In the genomic region with DNA sequence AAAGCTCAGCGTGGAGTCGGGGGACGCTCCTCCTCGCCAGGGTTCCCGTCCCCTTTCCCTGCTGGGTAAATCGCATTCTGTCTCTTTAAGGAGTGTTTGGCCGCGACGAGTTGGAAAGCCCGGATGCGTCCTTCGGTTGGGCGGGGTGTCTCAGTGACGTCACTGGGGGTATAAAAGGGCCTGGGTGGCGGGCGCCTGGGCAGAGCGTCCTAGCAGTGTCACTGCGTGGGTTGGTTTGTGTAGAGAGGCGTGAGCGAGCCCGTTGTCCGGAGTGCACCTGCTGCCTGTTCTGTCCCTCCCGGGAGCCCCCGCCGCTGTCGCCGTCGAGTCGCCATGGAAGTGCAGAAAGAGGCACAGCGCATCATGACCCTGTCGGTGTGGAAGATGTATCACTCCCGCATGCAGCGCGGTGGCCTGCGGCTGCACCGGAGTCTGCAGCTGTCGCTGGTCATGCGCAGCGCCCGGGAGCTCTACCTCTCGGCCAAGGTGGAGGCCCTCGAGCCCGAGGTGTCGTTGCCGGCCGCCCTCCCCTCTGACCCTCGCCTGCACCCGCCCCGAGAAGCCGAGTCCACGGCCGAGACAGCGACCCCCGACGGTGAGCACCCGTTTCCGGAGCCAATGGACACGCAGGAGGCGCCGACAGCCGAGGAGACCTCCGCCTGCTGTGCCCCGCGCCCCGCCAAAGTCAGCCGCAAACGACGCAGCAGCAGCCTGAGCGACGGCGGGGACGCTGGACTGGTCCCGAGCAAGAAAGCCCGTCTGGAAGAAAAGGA, we compare ENCODE assay signal across 8 cellular contexts. TPM values are rescaled to one million over a fixed set of nuclear protein-coding genes. Genes with fewer than 3 reads are reported as not detected.
DNase-seq lines count a peak whose midpoint lies in the region; ATAC-seq, FAIRE-seq and TF ChIP-seq lines count a peak whose summit lies in the region.

No MANE protein-coding gene starts in this region.

- peaks cover 8% of the 10 kb centered on the region for H3K79me1 ChIP-seq in H1 (ENCODE audit: low read depth, low read length)
- H3K79me1 ChIP-seq in mesendoderm (ENCODE audit: low read length): peaks cover 2% of the 10 kb centered on the region

- CTCF ChIA-PET in H1 (lab: Charles Lee; ENCODE audit: partially characterized antibody): interaction anchor here (0.6 to 2.0 kb wide), 8 partner anchors 11 to 137 kb away, joined by 3 to 9 read pairs (median 6); no protein-coding TSS in a partner anchor

- H3K4ac ChIP-seq in H1 (replicated peaks; ENCODE audit: insufficient read length, low read depth, low read length): peak overlapping the region; percentile 85
- H3K4ac ChIP-seq in mesendoderm (ENCODE audit: low read depth, low read length): peak overlapping the region; percentile 90

- no peak overlapping the region for H2AFZ ChIP-seq in H1 (ENCODE audit: low read length)

- no peak; a peak in 1 of 4 replicates for TF ChIP-seq RAD21 in H1 (IDR thresholded peaks at IDR 0.05 in 1 of 2, conservative IDR thresholded peaks at IDR 0.05 in 1 of 2; ENCODE audit: low read depth in 2 of 2, low read length in 2 of 2)

- H4K5ac ChIP-seq in H1 (ENCODE audit: insufficient read length, low read depth, low read length): peak overlapping the region; percentile 69
- no peak overlapping the region for H4K5ac ChIP-seq in mesendoderm (ENCODE audit: low read length)

- POLR2A ChIA-PET in H1 (lab: Charles Lee; ENCODE audit: partially characterized antibody): interaction anchor here (0.7 to 9.6 kb wide), 67 partner anchors 11 to 854 kb away, joined by 3 to 530 read pairs (median 4); a partner anchor contains a TSS

- no peak; a peak in 1 of 3 replicates for TF ChIP-seq EP300 in H1 (IDR thresholded peaks at IDR 0.05; ENCODE audit: borderline replicate concordance in 1 of 2, low read depth in 2 of 2, low read length in 2 of 2)

- no peak for FAIRE-seq in H1 (lab: Jason Lieb, UNC)

- peaks cover 7 to 11% of the 10 kb centered on the region in 2 experiments for H4K20me1 ChIP-seq in H1 (replicated peaks in 1 of 2; ENCODE audit: control insufficient read depth in 1 of 2, insufficient read depth in 2 of 2, low read length in 2 of 2)

- H3K18ac ChIP-seq in H1 (ENCODE audit: extremely low read depth, low read length) (peak overlapping the region; percentile 95), mesendoderm (ENCODE audit: low read length) (peak overlapping the region; percentile 96)

- peaks cover 17 to 46% of the 10 kb centered on the region in 2 experiments for H3K79me2 ChIP-seq in H1 (ENCODE audit: control insufficient read depth in 1 of 2, insufficient read depth in 2 of 2, low read length in 2 of 2)
- peaks cover 27% of the 10 kb centered on the region for H3K79me2 ChIP-seq in mesendoderm (ENCODE audit: control insufficient read depth, insufficient read depth, low read length)

- peak overlapping the region; percentile 99 for H2BK5ac ChIP-seq in H1 (ENCODE audit: low read depth, low read length)
- H2BK5ac ChIP-seq in mesendoderm (ENCODE audit: low read length): peak overlapping the region; percentile 60

- peak overlapping the region; percentile 90 for H4K91ac ChIP-seq in H1 (replicated peaks; ENCODE audit: insufficient read length, low read length)

- H4K8ac ChIP-seq in H1 (ENCODE audit: extremely low read depth, insufficient read depth, low read length) (peak overlapping the region; percentile 95), mesendoderm (ENCODE audit: low read depth, low read length) (no peak overlapping the region)

- H3K9ac ChIP-seq in NT2/D1 (ENCODE audit: insufficient read length, low read depth) (peak overlapping the region; percentile 100), H1 (replicated peaks in 1 of 4; ENCODE audit: extremely low read depth in 1 of 4, low read depth in 3 of 4, low read length in 3 of 4) (peak overlapping the region; percentile 92 to 99 (median 96)), mesendoderm (ENCODE audit: low read length) (peak overlapping the region; percentile 99)

- WGBS in H1 (ENCODE audit: extremely low coverage in 1 of 2, insufficient coverage in 1 of 2, insufficient read length in 1 of 2, insufficient replicate concordance in 2 of 2, low coverage in 1 of 2, low lambda C conversion rate in 2 of 2, missing lambda C conversion rate in 1 of 2), 2 experiments: 2% methylated on average over 53 of the region's 74 CpGs; no CpG with 5 or more reads in 1 of the 2 experiments
- WGBS in mesendoderm (ENCODE audit: extremely low coverage, insufficient coverage, low lambda C conversion rate): no CpG with 5 or more reads among the region's 74 CpGs

- H2BK12ac ChIP-seq in H1 (ENCODE audit: low read depth, low read length): peak overlapping the region; percentile 94; the same call in 1 of the 2 replicates

- no peaks in the 10 kb centered on the region for H3K27me3 ChIP-seq in NT2/D1 (ENCODE audit: insufficient read depth, insufficient read length)
- H3K27me3 ChIP-seq in H1 (replicated peaks in 1 of 4; ENCODE audit: control insufficient read depth in 3 of 4, extremely low read depth in 1 of 4, insufficient read depth in 3 of 4, low read length in 3 of 4): no peaks in the 10 kb centered on the region; a peak in 2 of 7 replicates
- H3K27me3 ChIP-seq in mesendoderm (ENCODE audit: insufficient read depth, low read length, poor library complexity): no peaks in the 10 kb centered on the region

- peak overlapping the region; percentile 90 for H3K56ac ChIP-seq in H1 (replicated peaks; ENCODE audit: insufficient read length, low read depth, low read length)
- H3K56ac ChIP-seq in mesendoderm (ENCODE audit: low read length): peak overlapping the region; percentile 99

- H3K4me3 ChIP-seq in NT2/D1 (ENCODE audit: insufficient read length, low read depth) (peak overlapping the region; percentile 98), H1 (ENCODE audit: extremely low read depth in 1 of 4, insufficient read depth in 2 of 4, low read depth in 3 of 4, low read length in 4 of 4) (peak overlapping the region; percentile 90 to 99 (median 92)), mesendoderm (ENCODE audit: low read length) (peak overlapping the region; percentile 74)

- H3K23ac ChIP-seq in H1 (ENCODE audit: insufficient read length) (no peak overlapping the region), mesendoderm (ENCODE audit: low read length) (peak overlapping the region; percentile 98)

- no peak overlapping the region for H2AK5ac ChIP-seq in H1 (ENCODE audit: low read depth, low read length)
- H2AK5ac ChIP-seq in mesendoderm (ENCODE audit: low read length): no peak overlapping the region

- H3K9me3 ChIP-seq in NT2/D1 (ENCODE audit: insufficient read depth, low read length) (no peaks in the 10 kb centered on the region), H1 (ENCODE audit: insufficient read depth in 2 of 2, low read depth in 1 of 2, low read length in 1 of 2) (no peaks in the 10 kb centered on the region)

- H3K27ac ChIP-seq in H1 (ENCODE audit: low read depth, low read length): peak overlapping the region; percentile 97
- H3K27ac ChIP-seq in mesendoderm (ENCODE audit: low read depth, low read length): peak overlapping the region; percentile 98

- H3K4me1 ChIP-seq in NT2/D1 (ENCODE audit: insufficient read depth, insufficient read length): peaks cover 5% of the 10 kb centered on the region
- H3K4me1 ChIP-seq in H1 (replicated peaks in 1 of 4; ENCODE audit: control insufficient read depth in 3 of 4, insufficient read depth in 4 of 4, low read length in 3 of 4): peaks cover 0 to 10% (median 7%) of the 10 kb centered on the region in 4 experiments
- no peaks in the 10 kb centered on the region for H3K4me1 ChIP-seq in mesendoderm (ENCODE audit: control insufficient read depth, low read depth, low read length)

- no peak overlapping the region for H2BK20ac ChIP-seq in H1 (ENCODE audit: low read length)

- peak; percentile 27 for ATAC-seq in GM19324 (IDR thresholded peaks at IDR 0.05; ENCODE audit: low FRiP score, unreplicated experiment)

- peak overlapping the region; percentile 77 to 82 for H3K4me2 ChIP-seq in H1 (ENCODE audit: insufficient read depth in 1 of 2, low read depth in 2 of 2, low read length in 2 of 2)
- H3K4me2 ChIP-seq in mesendoderm (ENCODE audit: low read length): peak overlapping the region; percentile 89

- H3K36me3 ChIP-seq in NT2/D1 (ENCODE audit: insufficient read depth, insufficient read length, low read length) (peaks cover 16% of the 10 kb centered on the region), H1 (ENCODE audit: control insufficient read depth in 2 of 4, insufficient read depth in 4 of 4, low read length in 3 of 4) (peaks cover 0 to 7% (median 2%) of the 10 kb centered on the region in 4 experiments; a peak in 2 of 8 replicates), mesendoderm (ENCODE audit: control insufficient read depth, insufficient read depth, low read length) (no peaks in the 10 kb centered on the region)

- H3K14ac ChIP-seq in H1 (ENCODE audit: insufficient read length): no peak overlapping the region

- peaks cover 24% of the 10 kb centered on the region for H3K23me2 ChIP-seq in H1 (ENCODE audit: low read depth, low read length)

- H2BK120ac ChIP-seq in H1 (replicated peaks; ENCODE audit: low read depth, low read length) (peak overlapping the region; percentile 95), mesendoderm (ENCODE audit: low read depth, low read length) (no peak overlapping the region)

- TF ChIP-seq POLR2A in H1 (IDR thresholded peaks at IDR 0.05; ENCODE audit: control extremely low read depth in 1 of 2, low read depth in 2 of 2, low read length in 2 of 2): peak; percentile 99

- DNase-seq in Ammon's horn (ENCODE audit: low spot score): peak; percentile 96
- DNase-seq in HuH-7 (ENCODE audit: low spot score): peak; percentile 87
- DNase-seq in NT2/D1 (ENCODE audit: low read depth, low spot score): peak; percentile 93
- DNase-seq in activated CD8-positive, alpha-beta memory T cell treated with anti-CD3 and anti-CD28 coated beads, Interleukin-2, amount 50 U/mL, for 1 hour (ENCODE audit: extremely low read depth): peak; percentile 98
- DNase-seq in H1 (ENCODE audit: low read depth in 1 of 2, low spot score in 2 of 2): peak in 1 of 2 experiments; percentile 99
- DNase-seq in mesendoderm: peak; percentile 98
- peak; percentile 92 for DNase-seq in stimulated activated CD8-positive, alpha-beta memory T cell treated with anti-CD3 and anti-CD28 coated beads, Interleukin-12 subunit alpha, Interleukin-12 subunit beta, amount 100 ng/mL, for 4 hours (ENCODE audit: low read depth)

- peak in 1 of 3 experiments; percentile 7; a peak in 1 of 4 replicates for TF ChIP-seq CTCF in H1 (IDR thresholded peaks at IDR 0.05; ENCODE audit: control extremely low read depth in 1 of 3, insufficient read depth in 1 of 3, low read depth in 1 of 3, low read length in 3 of 3)

- H2BK15ac ChIP-seq in H1 (ENCODE audit: low read length) (peak overlapping the region; percentile 92; the same call in 1 of the 2 replicates), mesendoderm (replicated peaks; ENCODE audit: low read depth) (no peak overlapping the region)

RNA-seq across cellular contexts. Expression of a gene that starts 2.8 kb away (rescaled TPM):
- total RNA-seq in H1 (2021; fragmentation: NEBNext Ultra II Directional; extraction: Animal tissue kit (Norgen Biotek cat#: 25700)): 137 and 138 TPM in 2 replicates
- polyA plus RNA-seq in H1 (2011; rRNA removed): 84.5 and 151 TPM in 2 replicates
- 66.0 TPM for polyA plus RNA-seq in H1 (2011; cell fraction: cytosol; rRNA removed)
- 110 TPM for polyA plus RNA-seq in H1 (2011; cell fraction: nucleus; rRNA removed)
- 106 to 120 TPM (median 111 TPM) in 4 replicates for polyA plus RNA-seq in H1 (2012, experiment 1 of 2)
- polyA plus RNA-seq in H1 (2012, experiment 2 of 2): 92.0 TPM
- 105 TPM for polyA plus RNA-seq in H1 (2013, experiment 1 of 2)
- 105 TPM for polyA plus RNA-seq in H1 (2013, experiment 2 of 2)
- polyA minus RNA-seq in H1 (2011; rRNA and poly(A)+ RNA removed): 6.0 and 9.9 TPM in 2 replicates
- 33.4 TPM for polyA minus RNA-seq in H1 (2011; cell fraction: cytosol; rRNA and poly(A)+ RNA removed)
- polyA minus RNA-seq in H1 (2011; cell fraction: nucleus; rRNA and poly(A)+ RNA removed): 81.9 TPM
- polyA plus RNA-seq in mesendoderm (2013, experiment 1 of 2): 75.2 TPM
- polyA plus RNA-seq in mesendoderm (2013, experiment 2 of 2): 77.2 TPM

RNA-seq across cellular contexts. Expression of a gene that starts 2.9 kb away (rescaled TPM):
- total RNA-seq in H1 (2021; fragmentation: NEBNext Ultra II Directional; extraction: Animal tissue kit (Norgen Biotek cat#: 25700)): 50.8 and 53.0 TPM in 2 replicates
- polyA plus RNA-seq in H1 (2011; rRNA removed): 80.1 and 86.8 TPM in 2 replicates
- polyA plus RNA-seq in H1 (2011; cell fraction: cytosol; rRNA removed): 88.9 TPM
- 146 TPM for polyA plus RNA-seq in H1 (2011; cell fraction: nucleus; rRNA removed)
- polyA plus RNA-seq in H1 (2012, experiment 1 of 2): 58.8 to 94.1 TPM (median 80.2 TPM) in 4 replicates
- polyA plus RNA-seq in H1 (2012, experiment 2 of 2): 81.1 TPM
- 48.9 TPM for polyA plus RNA-seq in H1 (2013, experiment 1 of 2)
- 49.5 TPM for polyA plus RNA-seq in H1 (2013, experiment 2 of 2)
- 44.8 and 47.0 TPM in 2 replicates for polyA minus RNA-seq in H1 (2011; rRNA and poly(A)+ RNA removed)
- 40.2 TPM for polyA minus RNA-seq in H1 (2011; cell fraction: cytosol; rRNA and poly(A)+ RNA removed)
- polyA minus RNA-seq in H1 (2011; cell fraction: nucleus; rRNA and poly(A)+ RNA removed): 36.6 TPM
- polyA plus RNA-seq in mesendoderm (2013, experiment 1 of 2): 30.2 TPM
- 29.9 TPM for polyA plus RNA-seq in mesendoderm (2013, experiment 2 of 2)

RNA-seq across cellular contexts. Expression of a gene that starts 35.0 kb away (rescaled TPM):
- 226 and 234 TPM in 2 replicates for total RNA-seq in H1 (2021; fragmentation: NEBNext Ultra II Directional; extraction: Animal tissue kit (Norgen Biotek cat#: 25700))
- 301 and 541 TPM in 2 replicates for polyA plus RNA-seq in H1 (2011; rRNA removed)
- polyA plus RNA-seq in H1 (2011; cell fraction: cytosol; rRNA removed): 204 TPM
- 367 TPM for polyA plus RNA-seq in H1 (2011; cell fraction: nucleus; rRNA removed)
- 72.2 to 138 TPM (median 120 TPM) in 4 replicates for polyA plus RNA-seq in H1 (2012, experiment 1 of 2)
- polyA plus RNA-seq in H1 (2012, experiment 2 of 2): 144 TPM
- polyA plus RNA-seq in H1 (2013, experiment 1 of 2): 169 TPM
- polyA plus RNA-seq in H1 (2013, experiment 2 of 2): 186 TPM
- 150 and 197 TPM in 2 replicates for polyA minus RNA-seq in H1 (2011; rRNA and poly(A)+ RNA removed)
- 187 TPM for polyA minus RNA-seq in H1 (2011; cell fraction: cytosol; rRNA and poly(A)+ RNA removed)
- polyA minus RNA-seq in H1 (2011; cell fraction: nucleus; rRNA and poly(A)+ RNA removed): 126 TPM
- 210 TPM for polyA plus RNA-seq in mesendoderm (2013, experiment 1 of 2)
- 205 TPM for polyA plus RNA-seq in mesendoderm (2013, experiment 2 of 2)

RNA-seq across cellular contexts. Expression of a gene that starts 36.5 kb away (rescaled TPM):
- total RNA-seq in H1 (2021; fragmentation: NEBNext Ultra II Directional; extraction: Animal tissue kit (Norgen Biotek cat#: 25700)): 96.6 and 99.3 TPM in 2 replicates
- 77.4 and 118 TPM in 2 replicates for polyA plus RNA-seq in H1 (2011; rRNA removed)
- 94.9 TPM for polyA plus RNA-seq in H1 (2011; cell fraction: cytosol; rRNA removed)
- 298 TPM for polyA plus RNA-seq in H1 (2011; cell fraction: nucleus; rRNA removed)
- 66.0 to 95.2 TPM (median 84.7 TPM) in 4 replicates for polyA plus RNA-seq in H1 (2012, experiment 1 of 2)
- polyA plus RNA-seq in H1 (2012, experiment 2 of 2): 75.5 TPM
- polyA plus RNA-seq in H1 (2013, experiment 1 of 2): 69.1 TPM
- 65.4 TPM for polyA plus RNA-seq in H1 (2013, experiment 2 of 2)
- 38.6 and 46.1 TPM in 2 replicates for polyA minus RNA-seq in H1 (2011; rRNA and poly(A)+ RNA removed)
- polyA minus RNA-seq in H1 (2011; cell fraction: cytosol; rRNA and poly(A)+ RNA removed): 52.8 TPM
- 64.4 TPM for polyA minus RNA-seq in H1 (2011; cell fraction: nucleus; rRNA and poly(A)+ RNA removed)
- 67.9 TPM for polyA plus RNA-seq in mesendoderm (2013, experiment 1 of 2)
- 70.6 TPM for polyA plus RNA-seq in mesendoderm (2013, experiment 2 of 2)

RNA-seq across cellular contexts. Expression of a gene that starts 50.4 kb away (rescaled TPM):
- total RNA-seq in H1 (2021; fragmentation: NEBNext Ultra II Directional; extraction: Animal tissue kit (Norgen Biotek cat#: 25700)): 0.58 and 0.65 TPM in 2 replicates
- polyA plus RNA-seq in H1 (2011; rRNA removed): 0.76 and 1.0 TPM in 2 replicates
- 0.62 TPM for polyA plus RNA-seq in H1 (2011; cell fraction: cytosol; rRNA removed)
- 0.78 TPM for polyA plus RNA-seq in H1 (2011; cell fraction: nucleus; rRNA removed)
- 0.23 to 0.67 TPM (median 0.39 TPM) in 4 replicates for polyA plus RNA-seq in H1 (2012, experiment 1 of 2)
- polyA plus RNA-seq in H1 (2012, experiment 2 of 2): 0.26 TPM
- 0.65 TPM for polyA plus RNA-seq in H1 (2013, experiment 1 of 2)
- polyA plus RNA-seq in H1 (2013, experiment 2 of 2): 0.52 TPM
- 0.10 TPM in 1 of 2 replicates, not detected in the other for polyA minus RNA-seq in H1 (2011; rRNA and poly(A)+ RNA removed)
- polyA minus RNA-seq in H1 (2011; cell fraction: cytosol; rRNA and poly(A)+ RNA removed): 1.2 TPM
- polyA minus RNA-seq in H1 (2011; cell fraction: nucleus; rRNA and poly(A)+ RNA removed): 0.40 TPM
- polyA plus RNA-seq in mesendoderm (2013, experiment 1 of 2): 0.48 TPM
- polyA plus RNA-seq in mesendoderm (2013, experiment 2 of 2): 0.62 TPM
